ENCODE assay signal across 8 cellular contexts in the genomic region with DNA sequence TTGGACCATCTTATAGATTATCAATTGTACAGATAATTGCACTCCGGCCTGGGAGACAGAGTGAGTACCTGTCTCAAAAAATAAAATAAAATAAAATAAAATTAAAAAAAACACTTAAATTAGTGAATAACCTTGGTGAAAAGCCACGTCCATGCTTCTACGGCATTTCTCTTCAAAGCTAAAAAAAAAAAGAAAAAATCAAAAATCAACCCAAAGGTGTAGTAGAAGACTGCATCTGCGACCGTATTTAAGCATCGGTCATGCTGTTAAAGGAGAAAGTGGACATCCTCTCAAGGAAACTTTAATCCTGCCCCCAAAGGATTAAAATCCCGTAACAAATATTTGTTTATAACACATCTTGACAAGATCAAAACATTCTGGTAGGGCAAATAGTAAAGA. TPM values are rescaled to one million over a fixed set of nuclear protein-coding genes. Genes with fewer than 3 reads are reported as not detected.
DNase-seq lines count a peak whose midpoint lies in the region; ATAC-seq and TF ChIP-seq lines count a peak whose summit lies in the region.

No MANE protein-coding gene starts in this region.

- TF ChIP-seq CTCF in right atrium auricular region (IDR thresholded peaks at IDR 0.05) (no peak), breast epithelium (IDR thresholded peaks at IDR 0.05) (no peak), GM10266 (IDR thresholded peaks at IDR 0.05; ENCODE audit: control insufficient read depth, insufficient read depth, low read depth, missing control alignments) (no peak)

- no peaks in the 10 kb centered on the region for H3K27me3 ChIP-seq in right atrium auricular region
- no peaks in the 10 kb centered on the region for H3K27me3 ChIP-seq in breast epithelium
- no peaks in the 10 kb centered on the region for H3K27me3 ChIP-seq in mononuclear cell (ENCODE audit: insufficient read depth, low read length)
- no peaks in the 10 kb centered on the region for H3K27me3 ChIP-seq in aorta (ENCODE audit: control insufficient read depth in 1 of 2, insufficient read depth in 2 of 2, low read length in 1 of 2)

- peak overlapping the region; percentile 97 to 99 for H3K27ac ChIP-seq in right atrium auricular region
- peak overlapping the region; percentile 98 to 100 for H3K27ac ChIP-seq in breast epithelium
- H3K27ac ChIP-seq in aorta (ENCODE audit: low read depth in 1 of 2, low read length in 2 of 2) = peak overlapping the region; percentile 84 to 97

- no peak for TF ChIP-seq POLR2A in breast epithelium (IDR thresholded peaks at IDR 0.05)

- H3K4me3 ChIP-seq in right atrium auricular region (peak overlapping the region; percentile 77 to 88), breast epithelium (peak overlapping the region; percentile 87 to 92 (median 91)), mononuclear cell (ENCODE audit: low read length) (peak overlapping the region; percentile 90), aorta (ENCODE audit: low read length in 2 of 2) (peak overlapping the region; percentile 62 to 85)

- 43 to 44% methylated on average over 7 of the region's 7 CpGs for WGBS in aorta, 2 donors

- intact Hi-C loops in left cardiac atrium (cut with DNase I) (no loop called here), breast epithelium (cut with DNase I; ENCODE audit: low total_unique reads) (no loop called here), aorta (cut with DNase I) (loop anchor here (5.0 to 10.0 kb wide), 4 partner anchors 147 to 383 kb away; partner anchors contain the start of genes GAREM1 (in 2 of the 2) and TRAPPC8 (in 1 of the 2))

- DNase-seq in right atrium auricular region (ENCODE audit: low spot score) = no peak
- no peak for DNase-seq in left cardiac atrium
- DNase-seq in breast epithelium (ENCODE audit: low spot score in 2 of 2) = no peak
- DNase-seq in aorta = no peak
- no peak for DNase-seq in GM10266 (ENCODE audit: extremely low spot score)
- DNase-seq in activated gamma-delta T cell treated with Interleukin-2 at 50 U/mL for 16 hours = no peak

- H3K4me1 ChIP-seq in right atrium auricular region = peaks cover 0 to 30% of the 10 kb centered on the region in 2 donors
- no peaks in the 10 kb centered on the region for H3K4me1 ChIP-seq in breast epithelium
- peaks cover 52% of the 10 kb centered on the region for H3K4me1 ChIP-seq in mononuclear cell (ENCODE audit: insufficient read depth, low read length)
- H3K4me1 ChIP-seq in aorta (ENCODE audit: control insufficient read depth in 1 of 2, insufficient read depth in 2 of 2, low read length in 2 of 2) = no peaks in the 10 kb centered on the region

- no peak for ATAC-seq in left cardiac atrium
- ATAC-seq in aorta (ENCODE audit: low FRiP score) = no peak
- no peak for ATAC-seq in HG02884 (IDR thresholded peaks at IDR 0.05; ENCODE audit: unreplicated experiment)

- no peaks in the 10 kb centered on the region for H3K36me3 ChIP-seq in right atrium auricular region
- H3K36me3 ChIP-seq in breast epithelium = no peaks in the 10 kb centered on the region
- no peaks in the 10 kb centered on the region for H3K36me3 ChIP-seq in aorta (ENCODE audit: control insufficient read depth in 1 of 2, insufficient read depth in 2 of 2, low read length in 1 of 2)

- no peaks in the 10 kb centered on the region for H3K9me3 ChIP-seq in right atrium auricular region
- H3K9me3 ChIP-seq in breast epithelium = no peaks in the 10 kb centered on the region
- no peaks in the 10 kb centered on the region for H3K9me3 ChIP-seq in mononuclear cell (ENCODE audit: low read depth, low read length)
- H3K9me3 ChIP-seq in aorta (ENCODE audit: control insufficient read depth, low read length) = no peaks in the 10 kb centered on the region

RNA-seq across cellular contexts. Expression of gene RNF138, which starts 0.3 kb away (rescaled TPM):
- total RNA-seq in right atrium auricular region (10 to 100 TPM in 1 of 2 donors, 1 to 10 TPM in 1; 5.5 to 11.3 TPM), left cardiac atrium (10 to 100 TPM; 12.4 to 17.2 TPM), breast epithelium (10 to 100 TPM; 14.1 to 20.8 (median 20.0) TPM), mononuclear cell (204 TPM), aorta (10 to 100 TPM; 21.0 to 22.4 TPM)
- 10 to 100 TPM in 1 of 2 donors, 1 to 10 TPM in 1; 7.8 to 15.0 TPM for polyA plus RNA-seq in aorta

Comparison
In these comparisons a context has a peak if more than half of its experiments do, and no peak if none do; other contexts are left out.
1. intact Hi-C loops: an anchor here in aorta (5.0 to 10.0 kb wide); none called in left cardiac atrium and breast epithelium.